ENCODE assay signal across 17 cellular contexts in genomic region chr20:32378461-32378860, GRCh38.
"Had no signal": no experiment of that assay in that cellular context is flagged by ENCODE, and none has a peak within 500 bp of the region (broad histone marks: within the 10 kb centered on the region; RNA-seq: fewer than 3 reads in every experiment).

No MANE protein-coding gene starts in this region.

- H3K4me1 Mint-ChIP-seq: endodermal cell had no signal

- ATAC-seq: body of pancreas, left lobe of liver had no signal

- H3K4me1 ChIP-seq: body of pancreas, parathyroid adenoma, vagina had no signal

- H3K4me3 Mint-ChIP-seq: activated naive CD4-positive, alpha-beta T cell treated with anti-CD3 and anti-CD28 coated beads, Interleukin-2, amount 10 ng/mL, durations not matched to agents 7 days and 5 days; central memory CD8-positive, alpha-beta T cell; endodermal cell had no signal

- H3K27ac ChIP-seq: body of pancreas, hepatocyte, parathyroid adenoma, transverse colon, vagina had no signal

- H3K27me3 ChIP-seq: body of pancreas, hepatocyte, transverse colon, vagina had no signal

- H3K4me2 ChIP-seq: hepatocyte, SK-N-SH had no signal

- H3K27ac Mint-ChIP-seq: activated naive CD4-positive, alpha-beta T cell treated with anti-CD3 and anti-CD28 coated beads, Interleukin-2, amount 10 ng/mL, durations not matched to agents 7 days and 5 days; endodermal cell had no signal

- H3K9ac ChIP-seq: parathyroid adenoma, SK-N-SH had no signal

- DNase-seq: activated CD4-positive, alpha-beta T cell treated with anti-CD3 and anti-CD28 coated beads, Interleukin-2, amount 50 U/mL, for 48 hours; activated CD4-positive, CD25-positive, alpha-beta regulatory T cell treated with anti-CD3 and anti-CD28 coated beads, Interleukin-2, amount 50 U/mL, for 72 hours; activated naive CD4-positive, alpha-beta T cell treated with anti-CD3 and anti-CD28 coated beads, Interleukin-2, amount 10 ng/mL, durations not matched to agents 7 days and 5 days; amniotic stem cell; body of pancreas; endodermal cell; erythroblast; islet precursor cell; SK-N-SH; stimulated activated naive CD4-positive, alpha-beta T cell; T-helper 1 cell; transverse colon had no signal

- H3K9me3 Mint-ChIP-seq: activated naive CD4-positive, alpha-beta T cell treated with anti-CD3 and anti-CD28 coated beads, Interleukin-2, amount 10 ng/mL, durations not matched to agents 7 days and 5 days; central memory CD8-positive, alpha-beta T cell; endodermal cell had no signal

- H2AFZ ChIP-seq: hepatocyte, parathyroid adenoma had no signal

- H3K4me3 ChIP-seq: body of pancreas, hepatocyte, transverse colon, vagina had no signal

- H3K9me3 ChIP-seq: body of pancreas, SK-N-SH, transverse colon, vagina had no signal

- H3K27me3 Mint-ChIP-seq: activated naive CD4-positive, alpha-beta T cell treated with anti-CD3 and anti-CD28 coated beads, Interleukin-2, amount 10 ng/mL, durations not matched to agents 7 days and 5 days; central memory CD8-positive, alpha-beta T cell had no signal
